8 cellular contexts compared by ENCODE assay signal in genomic region chr9:120730661-120731514, GRCh38. TPM values are rescaled to one million over a fixed set of nuclear protein-coding genes. Genes with fewer than 3 reads are reported as not detected.
DNase-seq lines count a peak whose midpoint lies in the region; ATAC-seq, FAIRE-seq and TF ChIP-seq lines count a peak whose summit lies in the region.

No MANE protein-coding gene starts in this region.

- WGBS in small intestine, 3 donors = 72 to 80% (median 74%) methylated on average over 7 of the region's 7 CpGs

- no peaks in the 10 kb centered on the region for H3K27me3 ChIP-seq in small intestine (ENCODE audit: control insufficient read depth in 2 of 2, insufficient read depth in 2 of 2, low read length in 2 of 2)

- FAIRE-seq in small intestine (lab: Jason Lieb, UNC) = no peak

- H3K4me1 ChIP-seq in small intestine (ENCODE audit: control insufficient read depth in 2 of 2, insufficient read depth in 1 of 2, low read depth in 1 of 2, low read length in 1 of 2) = no peaks in the 10 kb centered on the region

- H3K4me3 ChIP-seq in small intestine (ENCODE audit: low read depth in 1 of 2, low read length in 2 of 2) = no peak overlapping the region

- DNase-seq in H4 (ENCODE audit: low spot score) (peak; percentile 85), Right ventricle myocardium superior (peak; percentile 73), small intestine (peak; percentile 37), cerebellum (ENCODE audit: low spot score) (no peak), NCI-H1436 (lab: John Stamatoyannopoulos, UW) (no peak), GM20000 (ENCODE audit: low spot score) (no peak)

- ATAC-seq in SK-N-SH treated with all-trans-retinoic acid at 6 μM for 48 hours (peak; percentile 70), Right ventricle myocardium superior (ENCODE audit: poor library complexity) (peak; percentile 85), HG03565 (IDR thresholded peaks at IDR 0.05; ENCODE audit: unreplicated experiment) (no peak)

- intact Hi-C loops in Right ventricle myocardium superior (cut with DNase I) = no loop called here

- H3K36me3 ChIP-seq in small intestine (ENCODE audit: control insufficient read depth in 2 of 2, insufficient read depth in 2 of 2, low read length in 2 of 2) = no peaks in the 10 kb centered on the region

- TF ChIP-seq CTCF in GM20000 (IDR thresholded peaks at IDR 0.05; ENCODE audit: extremely low read depth, missing control alignments) = no peak

- no peaks in the 10 kb centered on the region for H3K9me3 ChIP-seq in small intestine (ENCODE audit: control insufficient read depth, low read depth)

- H3K27ac ChIP-seq in small intestine (ENCODE audit: low read depth in 1 of 2, low read length in 1 of 2) = no peak overlapping the region

TF ChIP-seq in SK-N-SH treated with all-trans-retinoic acid at 6 μM for 48 hours, 23 proteins besides CTCF, POLR2A, EP300 and RAD21:
- TF ChIP-seq CREB5 (CRISPR knock-in tag; IDR thresholded peaks at IDR 0.05; ENCODE audit: low read depth) = no peak
- no peak for TF ChIP-seq ZNF8 (CRISPR knock-in tag; IDR thresholded peaks at IDR 0.05)
- no peak for TF ChIP-seq GLIS3 (CRISPR knock-in tag; IDR thresholded peaks at IDR 0.05)
- TF ChIP-seq ISL1 (CRISPR knock-in tag; IDR thresholded peaks at IDR 0.05) = no peak
- TF ChIP-seq TCF4 (CRISPR knock-in tag; IDR thresholded peaks at IDR 0.05; ENCODE audit: borderline replicate concordance) = no peak
- no peak for TF ChIP-seq CSRNP3 (CRISPR knock-in tag; IDR thresholded peaks at IDR 0.05)
- no peak for TF ChIP-seq ZNF70 (CRISPR knock-in tag; IDR thresholded peaks at IDR 0.05)

RNA-seq across cellular contexts. Expression of gene MEGF9, which starts 16.6 kb away (rescaled TPM):
- 9.0 and 10.1 TPM in 2 replicates for total RNA-seq in H4 (2014; rRNA removed; shearing (Covaris generic))
- total RNA-seq in Right ventricle myocardium superior (18.2 TPM), cerebellum (46.2 TPM)
- polyA plus RNA-seq in small intestine = 1 to 10 TPM; 3.0 to 6.4 (median 3.8) TPM

Comparison
In these comparisons a context has a peak if more than half of its experiments do, and no peak if none do; other contexts are left out.
1. DNase-seq: peak in H4 (single experiment), Right ventricle myocardium superior (single experiment) and small intestine (single experiment); none in cerebellum (single experiment), NCI-H1436 (single experiment) and GM20000 (single experiment).